8 cellular contexts compared by ENCODE assay signal in genomic region chrX:111869639-111870034, GRCh38. TPM values are rescaled to one million over a fixed set of nuclear protein-coding genes. Genes with fewer than 3 reads are reported as not detected.
DNase-seq lines count a peak whose midpoint lies in the region; ATAC-seq and TF ChIP-seq lines count a peak whose summit lies in the region.

No MANE protein-coding gene starts in this region.

- H3K4me1 ChIP-seq in PC-3 (ENCODE audit: insufficient read depth, low read length) (no peaks in the 10 kb centered on the region), colonic mucosa (no peaks in the 10 kb centered on the region), left lung (no peaks in the 10 kb centered on the region)

- H3K9me3 ChIP-seq in PC-3 (ENCODE audit: low read length) (no peaks in the 10 kb centered on the region), colonic mucosa (no peaks in the 10 kb centered on the region), left lung (no peaks in the 10 kb centered on the region)

- H3K9ac ChIP-seq in PC-3 (ENCODE audit: low read length) (no peak overlapping the region), colonic mucosa (ENCODE audit: low read depth in 2 of 2, low read length in 2 of 2) (no peak overlapping the region)

- no peaks in the 10 kb centered on the region for H4K20me1 ChIP-seq in PC-3 (ENCODE audit: low read length)

- no peaks in the 10 kb centered on the region for H3F3A ChIP-seq in PC-3 (ENCODE audit: low read length, unreplicated experiment)

- POLR2A ChIA-PET in PC-3 (lab: Charles Lee; ENCODE audit: unreplicated experiment), result no interaction called here

- no peaks in the 10 kb centered on the region for H3K9me2 ChIP-seq in PC-3 (replicated peaks; ENCODE audit: low read length)

- intact Hi-C loops in PC-3 (cut with micrococcal nuclease), result loop anchor here (2.0 to 5.0 kb wide), 2 partner anchors 158 to 175 kb away; no protein-coding TSS in a partner anchor
- intact Hi-C loops in colonic mucosa (cut with DNase I), result no loop called here
- intact Hi-C loops in left lung (cut with DNase I), result no loop called here

- CTCF ChIA-PET in PC-3 (lab: Charles Lee), result no interaction called here

- H2AFZ ChIP-seq in PC-3 (ENCODE audit: low read length), result no peak overlapping the region

- DNase-seq in activated T-cell treated with anti-CD3 and anti-CD28 coated beads, Interleukin-2, amount 50 U/mL, for 72 hours, result peak; percentile 7 to 16
- DNase-seq in activated T-cell treated with anti-CD3 and anti-CD28 coated beads, Interleukin-2, amount 50 U/mL, for 1 hour, result no peak
- DNase-seq in PC-3 (peak; percentile 59), colonic mucosa (peak; percentile 24), left lung (no peak)
- no peak for DNase-seq in activated effector memory CD4-positive, alpha-beta T cell treated with Interleukin-2 at 50 U/mL for 16 hours

- TF ChIP-seq CTCF in PC-3 (conservative IDR thresholded peaks at IDR 0.05; ENCODE audit: low read depth, low read length) (peak; percentile 64), colonic mucosa (IDR thresholded peaks at IDR 0.05) (peak; percentile 63), left lung (IDR thresholded peaks at IDR 0.05) (peak; percentile 31 to 69)

- no peaks in the 10 kb centered on the region for H3K36me3 Mint-ChIP-seq in activated T-cell treated with anti-CD3 and anti-CD28 coated beads, Interleukin-2, amount 50 U/mL, for 72 hours (ENCODE audit: insufficient read depth in 2 of 2)

- peaks cover 75% of the 10 kb centered on the region for H3K27me3 Mint-ChIP-seq in activated T-cell treated with anti-CD3 and anti-CD28 coated beads, Interleukin-2, amount 50 U/mL, for 72 hours (ENCODE audit: low read depth)

- H3K27ac Mint-ChIP-seq in activated T-cell treated with anti-CD3 and anti-CD28 coated beads, Interleukin-2, amount 50 U/mL, for 72 hours, result no peak overlapping the region

- H3K4me1 Mint-ChIP-seq in activated T-cell treated with anti-CD3 and anti-CD28 coated beads, Interleukin-2, amount 50 U/mL, for 72 hours (ENCODE audit: low read depth), result peaks cover 6% of the 10 kb centered on the region

- no TSS peak for BruUV-seq in PC-3 (replicated peaks; lab: Mats Ljungman, UMichigan)

- H3K4me3 ChIP-seq in PC-3 (ENCODE audit: low read length) (no peak overlapping the region), colonic mucosa (no peak overlapping the region), left lung (no peak overlapping the region)

- no peaks in the 10 kb centered on the region for H3K27me3 ChIP-seq in PC-3 (ENCODE audit: low read length)
- H3K27me3 ChIP-seq in colonic mucosa, result no peaks in the 10 kb centered on the region
- H3K27me3 ChIP-seq in left lung, result peaks cover 0 to 17% of the 10 kb centered on the region in 2 donors

- H3K36me3 ChIP-seq in PC-3 (ENCODE audit: low read depth, low read length), result no peaks in the 10 kb centered on the region
- H3K36me3 ChIP-seq in colonic mucosa, result no peaks in the 10 kb centered on the region
- no peaks in the 10 kb centered on the region for H3K36me3 ChIP-seq in left lung

- no peak overlapping the region for H3K4me3 Mint-ChIP-seq in activated T-cell treated with anti-CD3 and anti-CD28 coated beads, Interleukin-2, amount 50 U/mL, for 72 hours

- no peaks in the 10 kb centered on the region for H3K79me2 ChIP-seq in PC-3 (ENCODE audit: low read length)

- no peak overlapping the region for H3K27ac ChIP-seq in PC-3 (ENCODE audit: low read length)
- H3K27ac ChIP-seq in colonic mucosa, result no peak overlapping the region
- H3K27ac ChIP-seq in left lung, result no peak overlapping the region

- no peaks in the 10 kb centered on the region for H3K9me3 Mint-ChIP-seq in activated T-cell treated with anti-CD3 and anti-CD28 coated beads, Interleukin-2, amount 50 U/mL, for 72 hours

- ATAC-seq in activated T-cell treated with anti-CD3 and anti-CD28 coated beads, Interleukin-2, amount 50 U/mL, for 72 hours (replicated peaks in 1 of 2), result no peak
- peak; percentile 73 for ATAC-seq in GM21447 (IDR thresholded peaks at IDR 0.05; ENCODE audit: unreplicated experiment)
- ATAC-seq in HG03521 (IDR thresholded peaks at IDR 0.05; ENCODE audit: unreplicated experiment), result peak; percentile 82
- ATAC-seq in PC-3, result peak; percentile 51
- ATAC-seq in left lung, result peak; percentile 98

- H3K4me2 ChIP-seq in PC-3 (ENCODE audit: low read length), result no peak overlapping the region

RNA-seq across cellular contexts. Expression of gene TRPC5OS, which starts 6.3 kb away (rescaled TPM):
- not detected for total RNA-seq in activated T-cell treated with anti-CD3 and anti-CD28 coated beads, Interleukin-2, amount 50 U/mL, for 72 hours
- total RNA-seq in PC-3 (2014; rRNA removed), result not detected in 2 replicates
- total RNA-seq in colonic mucosa, result not detected
- not detected for total RNA-seq in left lung

Comparison
In these comparisons a context has a peak if more than half of its experiments do, and no peak if none do; other contexts are left out.
1. DNase-seq: peak in activated T-cell treated with anti-CD3 and anti-CD28 coated beads, Interleukin-2, amount 50 U/mL, for 72 hours (2 of 2), PC-3 (single experiment) and colonic mucosa (single experiment); none in activated T-cell treated with anti-CD3 and anti-CD28 coated beads, Interleukin-2, amount 50 U/mL, for 1 hour (single experiment), left lung (0 of 2) and activated effector memory CD4-positive, alpha-beta T cell treated with Interleukin-2 at 50 U/mL for 16 hours (single experiment).
2. ATAC-seq: peak in GM21447 (single experiment), HG03521 (single experiment), PC-3 (single experiment) and left lung (single experiment); none in activated T-cell treated with anti-CD3 and anti-CD28 coated beads, Interleukin-2, amount 50 U/mL, for 72 hours (0 of 2).
3. Peak in every context shown above with its lines, with median percentiles within 50 percentile points of each other: CTCF ChIP-seq.